ENCODE assay signal across 8 cellular contexts in genomic region chr19:13025819-13026477, GRCh38. TPM values are rescaled to one million over a fixed set of nuclear protein-coding genes. Genes with fewer than 3 reads are reported as not detected.
DNase-seq lines count a peak whose midpoint lies in the region; ATAC-seq and TF ChIP-seq lines count a peak whose summit lies in the region.
"Had no signal": no experiment of that assay in that cellular context is flagged by ENCODE, and none has a peak within 500 bp of the region (broad histone marks: within the 10 kb centered on the region; RNA-seq: fewer than 3 reads in every experiment).

No MANE protein-coding gene starts in this region.

- H4K8ac ChIP-seq in IMR-90 (ENCODE audit: low read depth in 2 of 2, low read length in 2 of 2): peak overlapping the region; percentile 20 to 27; a peak in 2 of 4 replicates

- peak overlapping the region; percentile 36; the same call in 1 of the 2 replicates for H2BK120ac ChIP-seq in IMR-90 (ENCODE audit: low read depth, low read length)

- no peak overlapping the region for H2AFZ ChIP-seq in IMR-90 (replicated peaks; ENCODE audit: low read length, poor library complexity)

- H4K91ac ChIP-seq in IMR-90 (ENCODE audit: insufficient read depth, low read depth, low read length): peak overlapping the region; percentile 71

- peaks cover 6% of the 10 kb centered on the region; the same call in 1 of the 2 replicates for H4K20me1 ChIP-seq in IMR-90 (ENCODE audit: insufficient read depth, low read length)

- TF ChIP-seq POLR2A in IMR-90 (IDR thresholded peaks at IDR 0.05; ENCODE audit: low read depth, low read length): no peak
- no peak for TF ChIP-seq POLR2A in body of pancreas (IDR thresholded peaks at IDR 0.05)
- TF ChIP-seq POLR2A in right lobe of liver (IDR thresholded peaks at IDR 0.05): no peak
- TF ChIP-seq POLR2A in testis (IDR thresholded peaks at IDR 0.05): no peak

- H3K79me1 ChIP-seq in IMR-90 (ENCODE audit: low read depth in 1 of 2, low read length in 2 of 2): peaks cover 52 to 85% of the 10 kb centered on the region in 2 experiments

- ATAC-seq in IMR-90 (ENCODE audit: low read depth) (no peak), body of pancreas (no peak), right lobe of liver (no peak), GM18519 (IDR thresholded peaks at IDR 0.05; ENCODE audit: low FRiP score, unreplicated experiment) (no peak)

- H2BK20ac ChIP-seq in IMR-90 (ENCODE audit: low read depth, low read length): no peak overlapping the region

- TF ChIP-seq RAD21 in IMR-90 (IDR thresholded peaks at IDR 0.05; ENCODE audit: low read length): no peak

- peak overlapping the region; percentile 44 for H3K27ac ChIP-seq in IMR-90 (ENCODE audit: insufficient read depth, low read length)
- peak overlapping the region; percentile 41 to 84 (median 72) for H3K27ac ChIP-seq in body of pancreas
- peak overlapping the region; percentile 18 to 61 (median 41) for H3K27ac ChIP-seq in right lobe of liver
- H3K27ac ChIP-seq in testis: peak overlapping the region; percentile 36 to 88

- in situ Hi-C loops in IMR-90 (cut with MboI; ENCODE audit: low sequenced_read_pairs): no loop called here

- H3K56ac ChIP-seq in IMR-90 (ENCODE audit: extremely low read depth, insufficient read depth, low read length): no peak overlapping the region; the same call in 1 of the 2 replicates

- WGBS in IMR-90 (ENCODE audit: extremely low coverage in 2 of 2, insufficient read length in 1 of 2), 2 experiments: 80% methylated on average over 1 of the region's 7 CpGs; no CpG with 5 or more reads in 1 of the 2 experiments
- WGBS in body of pancreas, 2 donors: 33 to 34% methylated on average over 7 of the region's 7 CpGs
- WGBS in right lobe of liver (ENCODE audit: insufficient coverage, low coverage, low lambda C conversion rate, missing lambda C conversion rate): 34% methylated on average over 7 of the region's 7 CpGs
- WGBS in testis, 2 donors: 23 to 47% methylated on average over 7 of the region's 7 CpGs

- no peak overlapping the region for H2BK15ac ChIP-seq in IMR-90 (ENCODE audit: low read depth, low read length)

- no peak overlapping the region for H3K18ac ChIP-seq in IMR-90 (ENCODE audit: low read depth, low read length)

- DNase-seq in IMR-90: no peak
- DNase-seq in body of pancreas: no peak
- DNase-seq in right lobe of liver: no peak
- DNase-seq in testis: no peak
- DNase-seq in HPDE6-E6E7 (ENCODE audit: extremely low spot score): no peak
- no peak for DNase-seq in OCI-M1 (lab: John Stamatoyannopoulos, UW)
- DNase-seq: activated CD4-positive, CD25-positive, alpha-beta regulatory T cell treated with anti-CD3 and anti-CD28 coated beads, Interleukin-2, amount 50 U/mL, for 72 hours had no signal

- H3K23ac ChIP-seq in IMR-90 (ENCODE audit: low read depth, low read length): peak overlapping the region; percentile 95

- H3K4me2 ChIP-seq in IMR-90 (ENCODE audit: low read depth, low read length): peak overlapping the region; percentile 79

- BruUV-seq in IMR-90 (replicated peaks; lab: Mats Ljungman, UMichigan): no TSS peak

- H3K36me3 ChIP-seq in IMR-90 (ENCODE audit: control insufficient read depth, insufficient read depth, low read length): peaks cover 23% of the 10 kb centered on the region; the same call in 1 of the 2 replicates
- H3K36me3 ChIP-seq in body of pancreas (replicated peaks in 1 of 2; ENCODE audit: insufficient read depth in 1 of 2, low read depth in 2 of 2): no peaks in the 10 kb centered on the region
- H3K36me3 ChIP-seq in right lobe of liver: no peaks in the 10 kb centered on the region
- H3K36me3 ChIP-seq in testis (ENCODE audit: low read depth, missing control alignments): no peaks in the 10 kb centered on the region

- H3K27me3 ChIP-seq in IMR-90 (ENCODE audit: control insufficient read depth, insufficient read depth, low read length) (no peaks in the 10 kb centered on the region), body of pancreas (no peaks in the 10 kb centered on the region), right lobe of liver (no peaks in the 10 kb centered on the region), testis (no peaks in the 10 kb centered on the region)

- CTCF ChIA-PET in IMR-90 (lab: Yijun Ruan, JAX): no interaction called here

- no peak for TF ChIP-seq CTCF in IMR-90 (conservative IDR thresholded peaks at IDR 0.05; ENCODE audit: low read depth, low read length)
- no peak for TF ChIP-seq CTCF in body of pancreas (IDR thresholded peaks at IDR 0.05)
- no peak for TF ChIP-seq CTCF in right lobe of liver (IDR thresholded peaks at IDR 0.05)
- TF ChIP-seq CTCF in testis (IDR thresholded peaks at IDR 0.05): no peak

- H3K4me3 ChIP-seq in IMR-90 (ENCODE audit: insufficient read depth, low read depth, low read length): peak overlapping the region; percentile 8
- no peak overlapping the region for H3K4me3 ChIP-seq in body of pancreas
- H3K4me3 ChIP-seq in right lobe of liver: peak overlapping the region in 2 of 3 donors; percentile 14 to 31
- H3K4me3 ChIP-seq in testis: peak overlapping the region in 1 of 2 donors; percentile 40

- peak overlapping the region; percentile 72 for H3K4ac ChIP-seq in IMR-90 (ENCODE audit: low read depth, low read length)

- intact Hi-C loops in IMR-90 (cut with micrococcal nuclease): no loop called here
- intact Hi-C loops in body of pancreas (cut with DNase I): no loop called here
- intact Hi-C loops in right lobe of liver (cut with DNase I): no loop called here
- intact Hi-C loops in testis (cut with DNase I; ENCODE audit: low total_unique reads): no loop called here

- peaks cover 12% of the 10 kb centered on the region; the same call in 1 of the 2 replicates for H3K9me1 ChIP-seq in IMR-90 (ENCODE audit: insufficient read depth, low read length)

- peak overlapping the region; percentile 55 for H3K9ac ChIP-seq in IMR-90 (ENCODE audit: low read depth, low read length)

- H3K4me1 ChIP-seq in IMR-90 (ENCODE audit: control insufficient read depth, insufficient read depth, low read length): peaks cover 31% of the 10 kb centered on the region
- peaks cover 58% of the 10 kb centered on the region for H3K4me1 ChIP-seq in body of pancreas
- H3K4me1 ChIP-seq in right lobe of liver: peaks cover 0 to 46% (median 20%) of the 10 kb centered on the region in 4 donors
- H3K4me1 ChIP-seq in testis: peaks cover 22% of the 10 kb centered on the region

- no peak overlapping the region for H2AK5ac ChIP-seq in IMR-90 (ENCODE audit: low read depth, low read length)

- dilution Hi-C loops in IMR-90 (cut with HindIII; ENCODE audit: low sequenced_read_pairs, unreplicated experiment): no loop called here

- peak overlapping the region; percentile 15; the same call in 1 of the 2 replicates for H4K5ac ChIP-seq in IMR-90 (ENCODE audit: low read depth, low read length)

- POLR2A ChIA-PET in IMR-90 (lab: Charles Lee; ENCODE audit: unreplicated experiment): no interaction called here

- H3K14ac ChIP-seq in IMR-90 (replicated peaks; ENCODE audit: low read depth, low read length): peak overlapping the region; percentile 95

- H3K9me3 ChIP-seq in IMR-90 (ENCODE audit: control insufficient read depth, insufficient read depth, low read length) (no peaks in the 10 kb centered on the region), body of pancreas (no peaks in the 10 kb centered on the region), right lobe of liver (no peaks in the 10 kb centered on the region), testis (no peaks in the 10 kb centered on the region)

- peak overlapping the region; percentile 42 for H2BK5ac ChIP-seq in IMR-90 (ENCODE audit: low read depth, low read length, poor library complexity, severe bottlenecking)

- H2AK9ac ChIP-seq in IMR-90 (replicated peaks; ENCODE audit: low read depth, low read length, poor library complexity): peak overlapping the region; percentile 35

TF ChIP-seq in IMR-90, 13 proteins besides CTCF, POLR2A, EP300 and RAD21:
- TF ChIP-seq, protein P1, sequence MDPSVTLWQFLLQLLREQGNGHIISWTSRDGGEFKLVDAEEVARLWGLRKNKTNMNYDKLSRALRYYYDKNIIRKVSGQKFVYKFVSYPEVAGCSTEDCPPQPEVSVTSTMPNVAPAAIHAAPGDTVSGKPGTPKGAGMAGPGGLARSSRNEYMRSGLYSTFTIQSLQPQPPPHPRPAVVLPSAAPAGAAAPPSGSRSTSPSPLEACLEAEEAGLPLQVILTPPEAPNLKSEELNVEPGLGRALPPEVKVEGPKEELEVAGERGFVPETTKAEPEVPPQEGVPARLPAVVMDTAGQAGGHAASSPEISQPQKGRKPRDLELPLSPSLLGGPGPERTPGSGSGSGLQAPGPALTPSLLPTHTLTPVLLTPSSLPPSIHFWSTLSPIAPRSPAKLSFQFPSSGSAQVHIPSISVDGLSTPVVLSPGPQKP (IDR thresholded peaks at IDR 0.05; ENCODE audit: borderline replicate concordance, low read depth, low read length): no peak
- no peak for TF ChIP-seq RFX5 (IDR thresholded peaks at IDR 0.05; ENCODE audit: low read depth, low read length)

RNA-seq across cellular contexts. Expression of gene NFIX, which starts 30.7 kb away (rescaled TPM):
- 10.0 and 10.2 TPM in 2 replicates for total RNA-seq in IMR-90 (2012; rRNA removed)
- polyA plus RNA-seq in IMR-90 (2012; rRNA removed): 46.9 and 47.7 TPM in 2 replicates
- 34.3 and 53.4 TPM in 2 replicates for polyA plus RNA-seq in IMR-90 (2012; cell fraction: cytosol; rRNA removed)
- polyA plus RNA-seq in IMR-90 (2012; cell fraction: nucleus; rRNA removed; ENCODE audit: low replicate concordance): 34.8 and 48.3 TPM in 2 replicates
- total RNA-seq in body of pancreas: 10 to 100 TPM; 16.9 to 26.7 TPM
- 10 to 100 TPM; 20.3 to 40.0 (median 26.7) TPM for total RNA-seq in right lobe of liver
- total RNA-seq in testis: 10 to 100 TPM; 51.7 to 62.4 TPM
- polyA plus RNA-seq in testis (ENCODE audit: insufficient read depth, low read depth, low replicate concordance): 47.4 TPM

RNA-seq across cellular contexts. Expression of gene DAND5, which starts 56.6 kb away (rescaled TPM):
- not detected in 2 replicates for total RNA-seq in IMR-90 (2012; rRNA removed)
- polyA plus RNA-seq in IMR-90 (2012; rRNA removed): 0.03 TPM in 1 of 2 replicates, not detected in the other
- polyA plus RNA-seq in IMR-90 (2012; cell fraction: cytosol; rRNA removed): 0.03 TPM in 1 of 2 replicates, not detected in the other
- 0.07 TPM in 1 of 2 replicates, not detected in the other for polyA plus RNA-seq in IMR-90 (2012; cell fraction: nucleus; rRNA removed; ENCODE audit: low replicate concordance)
- total RNA-seq in body of pancreas: not detected
- total RNA-seq in right lobe of liver: not detected
- total RNA-seq in testis: 1 to 10 TPM; 1.4 to 2.8 TPM
- polyA plus RNA-seq in testis (ENCODE audit: insufficient read depth, low read depth, low replicate concordance): 0.16 TPM

Comparison
In these comparisons a context has a peak if more than half of its experiments do, and no peak if none do; other contexts are left out.
1. H3K4me3 ChIP-seq: peak in IMR-90 (single experiment) and right lobe of liver (2 of 3); none in body of pancreas (0 of 2).
2. Peak in every context shown above with its lines, with median percentiles within 50 percentile points of each other: H3K27ac ChIP-seq.